Comparison of ENCODE assay signal across 9 cellular contexts in the genomic region with DNA sequence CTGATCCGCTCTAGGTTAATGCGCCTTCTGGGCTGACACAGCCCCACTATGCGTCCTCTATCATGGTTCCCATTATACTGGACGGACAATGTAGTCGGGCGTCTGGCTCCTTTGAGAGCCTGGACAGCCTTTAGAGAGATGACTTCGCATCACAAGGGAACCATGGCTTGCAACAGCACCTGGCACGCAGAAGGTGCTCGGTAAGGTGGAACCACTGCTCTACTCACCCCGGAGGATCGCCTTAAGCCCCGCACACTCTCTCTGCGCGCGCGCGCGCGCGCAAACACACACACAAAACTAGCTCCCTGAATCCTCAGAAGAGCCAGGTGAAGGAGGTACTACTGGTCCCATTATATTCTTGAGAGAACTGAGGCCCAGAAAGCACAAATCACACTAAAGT. TPM values are rescaled to one million over a fixed set of nuclear protein-coding genes. Genes with fewer than 3 reads are reported as not detected.
A peak's percentile ranks its signal among the peaks of the same experiment; 100 is the strongest.
DNase-seq lines count a peak whose midpoint lies in the region; ATAC-seq and TF ChIP-seq lines count a peak whose summit lies in the region.
"Had no signal": no experiment of that assay in that cellular context is flagged by ENCODE, and none has a peak within 500 bp of the region (broad histone marks: within the 10 kb centered on the region; RNA-seq: fewer than 3 reads in every experiment).

No MANE protein-coding gene starts in this region.

- no peaks in the 10 kb centered on the region for H3K27me3 ChIP-seq in kidney epithelial cell (ENCODE audit: control insufficient read depth, insufficient read depth, low read length)

- H3K27me3 Mint-ChIP-seq in activated CD4-positive, alpha-beta T cell treated with anti-CD3 and anti-CD28 coated beads for 36 hours, result no peaks in the 10 kb centered on the region
- H3K27me3 Mint-ChIP-seq in activated naive CD8-positive, alpha-beta T cell treated with anti-CD3 and anti-CD28 coated beads, Interleukin-2, amount 50 U/mL, for 24 hours, result no peaks in the 10 kb centered on the region

- TF ChIP-seq CTCF in kidney epithelial cell (IDR thresholded peaks at IDR 0.05; ENCODE audit: insufficient read depth, low read length, poor library complexity, severe bottlenecking), result no peak

- DNase-seq in activated CD4-positive, alpha-beta T cell treated with anti-CD3 and anti-CD28 coated beads for 36 hours, result no peak
- DNase-seq in activated CD4-positive, alpha-beta T cell treated with anti-CD3 and anti-CD28 coated beads, Interleukin-2, amount 50 U/mL, for 1 hour, result no peak
- DNase-seq in activated naive CD8-positive, alpha-beta T cell treated with anti-CD3 and anti-CD28 coated beads, Interleukin-2, amount 50 U/mL, for 24 hours, result no peak
- DNase-seq in kidney epithelial cell (ENCODE audit: low read depth) (no peak), Ammon's horn (ENCODE audit: low spot score) (no peak)

- POLR2A ChIA-PET in activated CD4-positive, alpha-beta T cell treated with anti-CD3 and anti-CD28 coated beads for 36 hours (lab: Charles Lee), result interaction anchor here (0.6 to 2.6 kb wide), 6 partner anchors 9 to 183 kb away, joined by 3 to 11 read pairs (median 5); a partner anchor contains a TSS

- peak overlapping the region; percentile 58 for H3K27ac ChIP-seq in temporal lobe (ENCODE audit: low read depth, low read length)

- no peaks in the 10 kb centered on the region for H3K36me3 Mint-ChIP-seq in activated CD4-positive, alpha-beta T cell treated with anti-CD3 and anti-CD28 coated beads for 36 hours (ENCODE audit: low read depth)
- H3K36me3 Mint-ChIP-seq in activated naive CD8-positive, alpha-beta T cell treated with anti-CD3 and anti-CD28 coated beads, Interleukin-2, amount 50 U/mL, for 24 hours (ENCODE audit: low read depth), result no peaks in the 10 kb centered on the region

- H3K36me3 ChIP-seq in kidney epithelial cell (ENCODE audit: control insufficient read depth, insufficient read depth, low read length), result no peaks in the 10 kb centered on the region

- H3K9me3 Mint-ChIP-seq in activated CD4-positive, alpha-beta T cell treated with anti-CD3 and anti-CD28 coated beads for 36 hours (ENCODE audit: low read depth), result no peaks in the 10 kb centered on the region
- H3K9me3 Mint-ChIP-seq in activated naive CD8-positive, alpha-beta T cell treated with anti-CD3 and anti-CD28 coated beads, Interleukin-2, amount 50 U/mL, for 24 hours, result no peaks in the 10 kb centered on the region

- H3K4me1 Mint-ChIP-seq in activated CD4-positive, alpha-beta T cell treated with anti-CD3 and anti-CD28 coated beads for 36 hours, result peaks cover 17% of the 10 kb centered on the region
- peaks cover 21% of the 10 kb centered on the region for H3K4me1 Mint-ChIP-seq in activated naive CD8-positive, alpha-beta T cell treated with anti-CD3 and anti-CD28 coated beads, Interleukin-2, amount 50 U/mL, for 24 hours

- CTCF ChIA-PET in activated CD4-positive, alpha-beta T cell treated with anti-CD3 and anti-CD28 coated beads for 36 hours (lab: Charles Lee), result interaction anchor here (0.6 to 1.3 kb wide), 6 partner anchors 17 to 225 kb away, joined by 3 to 5 read pairs (median 4); no protein-coding TSS in a partner anchor

- peak overlapping the region; percentile 43 for H3K4me3 ChIP-seq in kidney epithelial cell (ENCODE audit: low read depth, low read length)

- H3K27ac Mint-ChIP-seq in activated CD4-positive, alpha-beta T cell treated with anti-CD3 and anti-CD28 coated beads for 36 hours, result peak overlapping the region; percentile 78
- peak overlapping the region; percentile 44 for H3K27ac Mint-ChIP-seq in activated naive CD8-positive, alpha-beta T cell treated with anti-CD3 and anti-CD28 coated beads, Interleukin-2, amount 50 U/mL, for 24 hours

- H3K4me3 Mint-ChIP-seq in activated CD4-positive, alpha-beta T cell treated with anti-CD3 and anti-CD28 coated beads for 36 hours, result peak overlapping the region; percentile 80
- H3K4me3 Mint-ChIP-seq in activated naive CD8-positive, alpha-beta T cell treated with anti-CD3 and anti-CD28 coated beads, Interleukin-2, amount 50 U/mL, for 24 hours, result peak overlapping the region; percentile 87

- ATAC-seq in activated CD4-positive, alpha-beta T cell treated with anti-CD3 and anti-CD28 coated beads for 36 hours, result no peak
- ATAC-seq in activated naive CD8-positive, alpha-beta T cell treated with anti-CD3 and anti-CD28 coated beads, Interleukin-2, amount 50 U/mL, for 24 hours, result no peak
- ATAC-seq in GM18873 (IDR thresholded peaks at IDR 0.05; ENCODE audit: low FRiP score, unreplicated experiment), result no peak
- ATAC-seq in activated CD4-positive, CD25-positive, alpha-beta regulatory T cell treated with anti-CD3 and anti-CD28 coated beads, Interleukin-2, amount 50 U/mL, for 24 hours, result no peak

- intact Hi-C loops in activated CD4-positive, alpha-beta T cell treated with anti-CD3 and anti-CD28 coated beads for 36 hours (cut with DNase I, micrococcal nuclease), result loop anchor here in 1 of 2 experiments (2.0 kb wide), 2 partner anchors 39 to 135 kb away; a partner anchor contains a TSS

RNA-seq across cellular contexts. Expression of a gene that starts 7.1 kb away (rescaled TPM):
- total RNA-seq in activated CD4-positive, alpha-beta T cell treated with anti-CD3 and anti-CD28 coated beads for 36 hours, result 10 to 100 TPM; 12.6 to 13.8 TPM
- total RNA-seq in kidney epithelial cell (12.3 and 18.6 TPM in 2 replicates), temporal lobe (26.8 TPM)

RNA-seq across cellular contexts. Expression of a gene that starts 8.9 kb away (rescaled TPM):
- total RNA-seq in activated CD4-positive, alpha-beta T cell treated with anti-CD3 and anti-CD28 coated beads for 36 hours, result 10 to 100 TPM; 28.3 to 30.2 TPM
- total RNA-seq in kidney epithelial cell, result 59.4 and 62.0 TPM in 2 replicates
- total RNA-seq in temporal lobe, result 15.7 TPM

RNA-seq across cellular contexts. Expression of a gene that starts 15.1 kb away (rescaled TPM):
- total RNA-seq in activated CD4-positive, alpha-beta T cell treated with anti-CD3 and anti-CD28 coated beads for 36 hours, result not detected
- total RNA-seq in kidney epithelial cell (3.0 TPM in 1 of 2 replicates, not detected in the other), temporal lobe (not detected)
- total RNA-seq: LHCN-M2 had no signal

RNA-seq across cellular contexts. Expression of a gene that starts 40.3 kb away (rescaled TPM):
- total RNA-seq in activated CD4-positive, alpha-beta T cell treated with anti-CD3 and anti-CD28 coated beads for 36 hours, result 100 to 1,000 TPM; 881 to 999 TPM
- 350 and 379 TPM in 2 replicates for total RNA-seq in kidney epithelial cell
- total RNA-seq in temporal lobe, result 259 TPM

RNA-seq across cellular contexts. Expression of a gene that starts 50.7 kb away (rescaled TPM):
- total RNA-seq in activated CD4-positive, alpha-beta T cell treated with anti-CD3 and anti-CD28 coated beads for 36 hours, result 100 to 1,000 TPM; 250 to 266 TPM
- 82.7 and 91.4 TPM in 2 replicates for total RNA-seq in kidney epithelial cell
- 6.4 TPM for total RNA-seq in temporal lobe
